Comparison of ENCODE assay signal across 2 cellular contexts in the genomic region with DNA sequence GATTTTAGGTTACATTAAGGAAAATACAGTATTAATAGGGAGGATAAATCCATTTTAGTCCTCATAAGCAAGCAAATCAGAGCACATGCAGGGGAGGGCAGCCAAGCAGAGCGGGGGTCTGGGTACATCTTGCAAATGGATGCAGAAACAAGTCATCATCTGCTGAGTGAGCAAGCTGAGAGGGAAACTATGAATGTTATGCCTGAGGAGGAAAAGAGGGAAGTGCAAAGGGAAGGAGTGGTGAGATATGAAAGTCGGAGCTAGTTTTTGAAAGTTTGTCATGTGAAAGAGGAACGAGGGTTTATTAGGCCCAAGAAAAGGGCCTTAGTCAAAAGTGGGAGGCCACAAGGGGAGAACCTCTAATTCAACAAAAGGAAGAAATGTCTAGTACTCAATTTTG.
TF ChIP-seq lines count a peak whose summit lies in the region.

No MANE protein-coding gene starts in this region.

TF ChIP-seq in IMR-90, 13 proteins besides CTCF, POLR2A, EP300 and RAD21:
- no peak for TF ChIP-seq SMC3 (IDR thresholded peaks at IDR 0.05; ENCODE audit: low read depth, low read length)
- TF ChIP-seq FOS (IDR thresholded peaks at IDR 0.05; ENCODE audit: low read depth, low read length): no peak
- TF ChIP-seq, protein P1, sequence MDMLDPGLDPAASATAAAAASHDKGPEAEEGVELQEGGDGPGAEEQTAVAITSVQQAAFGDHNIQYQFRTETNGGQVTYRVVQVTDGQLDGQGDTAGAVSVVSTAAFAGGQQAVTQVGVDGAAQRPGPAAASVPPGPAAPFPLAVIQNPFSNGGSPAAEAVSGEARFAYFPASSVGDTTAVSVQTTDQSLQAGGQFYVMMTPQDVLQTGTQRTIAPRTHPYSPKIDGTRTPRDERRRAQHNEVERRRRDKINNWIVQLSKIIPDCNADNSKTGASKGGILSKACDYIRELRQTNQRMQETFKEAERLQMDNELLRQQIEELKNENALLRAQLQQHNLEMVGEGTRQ (IDR thresholded peaks at IDR 0.05; ENCODE audit: low read depth, low read length): no peak
- TF ChIP-seq RFX5 (IDR thresholded peaks at IDR 0.05; ENCODE audit: low read depth, low read length): no peak
- no peak for TF ChIP-seq RCOR1 (IDR thresholded peaks at IDR 0.05; ENCODE audit: insufficient replicate concordance, low read length)
- no peak for TF ChIP-seq CHD1 (IDR thresholded peaks at IDR 0.05; ENCODE audit: low read depth, low read length)
- TF ChIP-seq BHLHE40 (IDR thresholded peaks at IDR 0.05; ENCODE audit: low read depth, low read length): no peak
- no peak for TF ChIP-seq MAFK (IDR thresholded peaks at IDR 0.05; ENCODE audit: low read depth, low read length)
- TF ChIP-seq MXI1 (IDR thresholded peaks at IDR 0.05; ENCODE audit: borderline replicate concordance, low read depth, low read length): no peak
- TF ChIP-seq, protein P2, sequence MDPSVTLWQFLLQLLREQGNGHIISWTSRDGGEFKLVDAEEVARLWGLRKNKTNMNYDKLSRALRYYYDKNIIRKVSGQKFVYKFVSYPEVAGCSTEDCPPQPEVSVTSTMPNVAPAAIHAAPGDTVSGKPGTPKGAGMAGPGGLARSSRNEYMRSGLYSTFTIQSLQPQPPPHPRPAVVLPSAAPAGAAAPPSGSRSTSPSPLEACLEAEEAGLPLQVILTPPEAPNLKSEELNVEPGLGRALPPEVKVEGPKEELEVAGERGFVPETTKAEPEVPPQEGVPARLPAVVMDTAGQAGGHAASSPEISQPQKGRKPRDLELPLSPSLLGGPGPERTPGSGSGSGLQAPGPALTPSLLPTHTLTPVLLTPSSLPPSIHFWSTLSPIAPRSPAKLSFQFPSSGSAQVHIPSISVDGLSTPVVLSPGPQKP (IDR thresholded peaks at IDR 0.05; ENCODE audit: borderline replicate concordance, low read depth, low read length): no peak
- TF ChIP-seq CEBPB (IDR thresholded peaks at IDR 0.05; ENCODE audit: low read depth, low read length): no peak
- no peak for TF ChIP-seq MAZ (IDR thresholded peaks at IDR 0.05; ENCODE audit: borderline replicate concordance, low read depth, low read length)

TF ChIP-seq in SK-N-SH, 30 proteins besides CTCF, POLR2A, EP300 and RAD21:
- TF ChIP-seq TAF1 (IDR thresholded peaks at IDR 0.05; ENCODE audit: borderline replicate concordance, low read depth, low read length) (no peak), JUND (IDR thresholded peaks at IDR 0.05) (no peak), YY1 (IDR thresholded peaks at IDR 0.05; ENCODE audit: low read depth) (no peak), TEAD4 (IDR thresholded peaks at IDR 0.05; ENCODE audit: borderline replicate concordance, insufficient read depth) (no peak), CHD2 (IDR thresholded peaks at IDR 0.05; ENCODE audit: low read length, partially characterized antibody) (no peak)
TF ChIP-seq in SK-N-SH: peak in this region for 0.
